ENCODE assay signal across 8 cellular contexts in genomic region chr3:63864008-63864871, GRCh38. TPM values are rescaled to one million over a fixed set of nuclear protein-coding genes. Genes with fewer than 3 reads are reported as not detected.
DNase-seq lines count a peak whose midpoint lies in the region; ATAC-seq and TF ChIP-seq lines count a peak whose summit lies in the region.

No MANE protein-coding gene starts in this region.

- H3K27ac ChIP-seq in muscle layer of duodenum (ENCODE audit: low read length) = peak overlapping the region; percentile 69

- H3K36me3 Mint-ChIP-seq in stimulated activated naive B cell treated with anti-CD40 and anti-IgM and Interleukin-4, amounts not matched to agents 10 μg/mL and 1 μg/mL and 100 μg/mL, for 72 hours = peaks cover 4 to 24% of the 10 kb centered on the region in 2 donors

- peak overlapping the region; percentile 99 for H3K4me3 ChIP-seq in GM08714 (ENCODE audit: low read length)
- H3K4me3 ChIP-seq in LNCaP clone FGC (ENCODE audit: low read depth, low read length) = peak overlapping the region; percentile 79
- H3K4me3 ChIP-seq in epithelial cell of proximal tubule (ENCODE audit: low read depth, low read length) = peak overlapping the region; percentile 83
- peak overlapping the region; percentile 85 to 88 for H3K4me3 ChIP-seq in muscle layer of duodenum (ENCODE audit: low read depth in 1 of 2, low read length in 2 of 2)

- H3K9me3 ChIP-seq in muscle layer of duodenum (ENCODE audit: control insufficient read depth in 1 of 2, low read length in 2 of 2) = no peaks in the 10 kb centered on the region

- H3K27ac Mint-ChIP-seq in stimulated activated naive B cell treated with anti-CD40 and anti-IgM and Interleukin-4, amounts not matched to agents 10 μg/mL and 1 μg/mL and 100 μg/mL, for 72 hours = peak overlapping the region; percentile 95

- H3K4me3 Mint-ChIP-seq in stimulated activated naive B cell treated with anti-CD40 and anti-IgM and Interleukin-4, amounts not matched to agents 10 μg/mL and 1 μg/mL and 100 μg/mL, for 72 hours = peak overlapping the region; percentile 90 to 94

- no peaks in the 10 kb centered on the region for H3K9me3 Mint-ChIP-seq in stimulated activated naive B cell treated with anti-CD40 and anti-IgM and Interleukin-4, amounts not matched to agents 10 μg/mL and 1 μg/mL and 100 μg/mL, for 72 hours

- no peak for DNase-seq in LNCaP clone FGC (ENCODE audit: low read depth)
- peak; percentile 68 for DNase-seq in activated CD8-positive, alpha-beta memory T cell treated with anti-CD3 and anti-CD28 coated beads, Interleukin-2, amount 50 U/mL, for 4 hours
- no peak for DNase-seq in epithelial cell of proximal tubule (ENCODE audit: low read depth)
- peak; percentile 38 for DNase-seq in stimulated activated naive B cell treated with anti-CD40 and anti-IgM and Interleukin-4, amounts not matched to agents 10 μg/mL and 1 μg/mL and 100 μg/mL, for 72 hours
- DNase-seq in NCI-H1105 treated with DMSO at 0.1 percent for 48 hours (lab: John Stamatoyannopoulos, UW) = no peak

- TF ChIP-seq CTCF in LNCaP clone FGC (IDR thresholded peaks at IDR 0.05; ENCODE audit: control insufficient read depth, extremely low read depth, insufficient read depth) = no peak
- TF ChIP-seq CTCF in epithelial cell of proximal tubule (conservative IDR thresholded peaks at IDR 0.05; ENCODE audit: low read depth, low read length) = no peak

- peaks cover 9 to 17% of the 10 kb centered on the region in 2 donors for H3K4me1 ChIP-seq in muscle layer of duodenum (ENCODE audit: control insufficient read depth in 1 of 2, insufficient read depth in 2 of 2, low read length in 2 of 2)

- H3K27me3 ChIP-seq in muscle layer of duodenum (ENCODE audit: low read depth, low read length) = no peaks in the 10 kb centered on the region

- H3K36me3 ChIP-seq in muscle layer of duodenum (ENCODE audit: control insufficient read depth in 1 of 2, insufficient read depth in 2 of 2, low read length in 2 of 2) = no peaks in the 10 kb centered on the region

- ATAC-seq in GM21825 (IDR thresholded peaks at IDR 0.05; ENCODE audit: unreplicated experiment) = peak; percentile 37
- ATAC-seq in stimulated activated naive B cell treated with anti-CD40 and anti-IgM and Interleukin-4, amounts not matched to agents 10 μg/mL and 1 μg/mL and 100 μg/mL, for 72 hours (replicated peaks) = peak; percentile 59 to 70

- H3K4me1 Mint-ChIP-seq in stimulated activated naive B cell treated with anti-CD40 and anti-IgM and Interleukin-4, amounts not matched to agents 10 μg/mL and 1 μg/mL and 100 μg/mL, for 72 hours = peaks cover 31 to 56% of the 10 kb centered on the region in 2 donors

- H3K27me3 Mint-ChIP-seq in stimulated activated naive B cell treated with anti-CD40 and anti-IgM and Interleukin-4, amounts not matched to agents 10 μg/mL and 1 μg/mL and 100 μg/mL, for 72 hours = no peaks in the 10 kb centered on the region

RNA-seq across cellular contexts. Expression of gene ATXN7, which starts 0.6 kb away (rescaled TPM):
- total RNA-seq in epithelial cell of proximal tubule = 6.8 and 16.7 TPM in 2 replicates

RNA-seq across cellular contexts. Expression of gene THOC7, which starts 0.6 kb away (rescaled TPM):
- total RNA-seq in epithelial cell of proximal tubule = 67.3 and 76.3 TPM in 2 replicates

RNA-seq across cellular contexts. Expression of gene C3orf49, which starts 45.1 kb away (rescaled TPM):
- total RNA-seq in epithelial cell of proximal tubule = not detected in 2 replicates

RNA-seq across cellular contexts. Expression of gene SCAANT1, which starts 47.9 kb away (rescaled TPM):
- total RNA-seq in epithelial cell of proximal tubule = not detected in 2 replicates

Comparison
In these comparisons a context has a peak if more than half of its experiments do, and no peak if none do; other contexts are left out.
1. DNase-seq: peak in activated CD8-positive, alpha-beta memory T cell treated with anti-CD3 and anti-CD28 coated beads, Interleukin-2, amount 50 U/mL, for 4 hours (single experiment) and stimulated activated naive B cell treated with anti-CD40 and anti-IgM and Interleukin-4, amounts not matched to agents 10 μg/mL and 1 μg/mL and 100 μg/mL, for 72 hours (single experiment); none in LNCaP clone FGC (single experiment), epithelial cell of proximal tubule (single experiment) and NCI-H1105 treated with DMSO at 0.1 percent for 48 hours (single experiment).
2. Peak in every context shown above with its lines, with median percentiles within 50 percentile points of each other: H3K4me3 ChIP-seq.